ENCODE assay signal across 14 cellular contexts in the genomic region with DNA sequence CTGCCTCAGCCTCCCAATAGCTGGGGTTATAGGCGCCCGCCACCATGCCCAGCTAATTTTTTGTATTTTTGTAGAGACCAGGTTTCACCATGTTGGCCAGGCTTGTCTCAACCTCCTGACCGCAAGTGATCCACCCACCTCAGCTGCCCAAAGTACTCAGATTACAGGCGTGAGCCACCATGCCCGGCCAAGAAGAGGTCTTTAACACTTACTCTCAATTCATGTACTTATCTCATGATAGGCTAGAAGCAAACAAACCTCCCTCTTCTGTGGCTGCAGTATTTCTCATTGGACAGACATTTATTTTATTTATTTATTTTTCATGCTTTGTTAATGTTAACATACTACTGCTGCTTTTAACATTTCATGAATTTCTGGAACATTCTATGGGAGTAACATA.
"Had no signal": no experiment of that assay in that cellular context is flagged by ENCODE, and none has a peak within 500 bp of the region (broad histone marks: within the 10 kb centered on the region; RNA-seq: fewer than 3 reads in every experiment).

No MANE protein-coding gene starts in this region.

- H3K27ac Mint-ChIP-seq: activated B cell treated with CpG ODN at 0.5 μM for 24 hours; activated CD8-positive, alpha-beta T cell treated with anti-CD3 and anti-CD28 coated beads for 36 hours; activated naive CD8-positive, alpha-beta T cell; memory B cell; naive thymus-derived CD4-positive, alpha-beta T cell had no signal

- H3K9me3 ChIP-seq: esophagus squamous epithelium, mucosa of descending colon had no signal

- H3K27me3 Mint-ChIP-seq: activated B cell treated with CpG ODN at 0.5 μM for 24 hours; activated CD8-positive, alpha-beta T cell treated with anti-CD3 and anti-CD28 coated beads for 36 hours; activated naive CD8-positive, alpha-beta T cell; effector memory CD8-positive, alpha-beta T cell; memory B cell; naive thymus-derived CD4-positive, alpha-beta T cell had no signal

- H3K9me3 Mint-ChIP-seq: activated B cell treated with CpG ODN at 0.5 μM for 24 hours; activated CD8-positive, alpha-beta T cell treated with anti-CD3 and anti-CD28 coated beads for 36 hours; effector memory CD8-positive, alpha-beta T cell; memory B cell; naive thymus-derived CD4-positive, alpha-beta T cell had no signal

- H3K4me3 Mint-ChIP-seq: activated B cell treated with CpG ODN at 0.5 μM for 24 hours; activated CD8-positive, alpha-beta T cell treated with anti-CD3 and anti-CD28 coated beads for 36 hours; activated naive CD8-positive, alpha-beta T cell; effector memory CD8-positive, alpha-beta T cell; memory B cell; naive thymus-derived CD4-positive, alpha-beta T cell had no signal

- H3K36me3 Mint-ChIP-seq: activated naive CD8-positive, alpha-beta T cell had no signal

- ATAC-seq: activated CD8-positive, alpha-beta T cell treated with anti-CD3 and anti-CD28 coated beads for 36 hours; effector memory CD8-positive, alpha-beta T cell; left ventricle myocardium superior; mucosa of descending colon; naive thymus-derived CD4-positive, alpha-beta T cell had no signal

- DNase-seq: activated B cell treated with CpG ODN at 0.5 μM for 24 hours; activated CD4-positive, alpha-beta T cell treated with anti-CD3 and anti-CD28 coated beads for 48 hours; activated CD8-positive, alpha-beta memory T cell treated with anti-CD3 and anti-CD28 coated beads, Interleukin-2, amount 50 U/mL, for 48 hours; activated CD8-positive, alpha-beta T cell treated with anti-CD3 and anti-CD28 coated beads for 36 hours; dermis blood vessel endothelial cell; effector memory CD8-positive, alpha-beta T cell; esophagus squamous epithelium; left ventricle myocardium superior; naive thymus-derived CD4-positive, alpha-beta T cell; stimulated activated CD8-positive, alpha-beta memory T cell treated with anti-CD3 and anti-CD28 coated beads, Interleukin-4, amount 100 ng/mL, for 48 hours; stimulated activated naive CD4-positive, alpha-beta T cell had no signal
